Comparison of ENCODE assay signal across 13 cellular contexts in the genomic region with DNA sequence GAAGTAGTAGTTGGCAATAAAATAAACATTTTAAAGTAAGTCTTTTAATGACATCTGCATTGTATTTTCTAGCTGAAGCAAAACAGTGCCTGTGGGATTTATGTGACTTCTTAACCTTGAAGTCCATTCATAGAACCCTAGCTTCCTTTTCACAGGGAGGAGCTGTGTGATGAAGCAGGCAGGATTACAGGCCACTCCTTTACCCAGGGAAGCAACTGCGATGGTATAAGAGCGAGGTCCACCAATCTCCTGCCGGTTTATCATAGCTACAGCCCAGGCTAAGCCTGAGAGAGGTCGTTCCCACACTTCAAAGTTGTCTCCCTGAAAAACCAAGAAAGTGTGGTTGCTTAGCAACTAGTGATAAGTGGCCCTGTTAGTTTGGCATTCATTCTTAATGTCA. TPM values are rescaled to one million over a fixed set of nuclear protein-coding genes. Genes with fewer than 3 reads are reported as not detected.
DNase-seq lines count a peak whose midpoint lies in the region; ATAC-seq and TF ChIP-seq lines count a peak whose summit lies in the region.
"Had no signal": no experiment of that assay in that cellular context is flagged by ENCODE, and none has a peak within 500 bp of the region (broad histone marks: within the 10 kb centered on the region; RNA-seq: fewer than 3 reads in every experiment).

No MANE protein-coding gene starts in this region.

- H3K9me3 Mint-ChIP-seq in activated CD4-positive, alpha-beta memory T cell treated with anti-CD3 and anti-CD28 coated beads, Interleukin-2, amount 10 ng/mL, durations not matched to agents 7 days and 5 days = no peaks in the 10 kb centered on the region
- H3K9me3 Mint-ChIP-seq: activated naive CD4-positive, alpha-beta T cell treated with anti-CD3 and anti-CD28 coated beads, Interleukin-2, amount 50 U/mL, for 24 hours had no signal

- H3K27ac ChIP-seq in RWPE1 = peak overlapping the region; percentile 41
- H3K27ac ChIP-seq: parathyroid adenoma, spleen, VCaP had no signal

- H3K27me3 Mint-ChIP-seq in activated CD4-positive, alpha-beta memory T cell treated with anti-CD3 and anti-CD28 coated beads, Interleukin-2, amount 10 ng/mL, durations not matched to agents 7 days and 5 days = no peaks in the 10 kb centered on the region
- H3K27me3 Mint-ChIP-seq: activated naive CD4-positive, alpha-beta T cell treated with anti-CD3 and anti-CD28 coated beads, Interleukin-2, amount 50 U/mL, for 24 hours had no signal

- no peak overlapping the region for H3K4me3 Mint-ChIP-seq in activated CD4-positive, alpha-beta memory T cell treated with anti-CD3 and anti-CD28 coated beads, Interleukin-2, amount 10 ng/mL, durations not matched to agents 7 days and 5 days
- H3K4me3 Mint-ChIP-seq: activated naive CD4-positive, alpha-beta T cell treated with anti-CD3 and anti-CD28 coated beads, Interleukin-2, amount 50 U/mL, for 24 hours had no signal

- ATAC-seq in left colon (peak; percentile 78), HG03571 (IDR thresholded peaks at IDR 0.05; ENCODE audit: unreplicated experiment) (no peak)

- no peak overlapping the region for H3K27ac Mint-ChIP-seq in activated CD4-positive, alpha-beta memory T cell treated with anti-CD3 and anti-CD28 coated beads, Interleukin-2, amount 10 ng/mL, durations not matched to agents 7 days and 5 days
- H3K27ac Mint-ChIP-seq: activated naive CD4-positive, alpha-beta T cell treated with anti-CD3 and anti-CD28 coated beads, Interleukin-2, amount 50 U/mL, for 24 hours had no signal

- H3K36me3 Mint-ChIP-seq in activated CD4-positive, alpha-beta memory T cell treated with anti-CD3 and anti-CD28 coated beads, Interleukin-2, amount 10 ng/mL, durations not matched to agents 7 days and 5 days (ENCODE audit: low read depth) = peaks cover 45% of the 10 kb centered on the region

- intact Hi-C loops in left colon (cut with DNase I, micrococcal nuclease) = no loop called here

- CTCF ChIA-PET in RWPE1 (lab: Yijun Ruan, JAX) = no interaction called here
- CTCF ChIA-PET in activated CD4-positive, alpha-beta memory T cell treated with anti-CD3 and anti-CD28 coated beads, Interleukin-2, amount 10 ng/mL, durations not matched to agents 7 days and 5 days (lab: Charles Lee) = no interaction called here

- TF ChIP-seq CTCF in RWPE1 (conservative IDR thresholded peaks at IDR 0.05; ENCODE audit: low read depth) = no peak

- POLR2A ChIA-PET in RWPE1 (lab: Yijun Ruan, JAX; ENCODE audit: low non-redundant PET) = no interaction called here
- POLR2A ChIA-PET in activated CD4-positive, alpha-beta memory T cell treated with anti-CD3 and anti-CD28 coated beads, Interleukin-2, amount 10 ng/mL, durations not matched to agents 7 days and 5 days (lab: Charles Lee) = interaction anchor here (1.3 kb wide), 2 partner anchors 10 to 49 kb away, joined by 3 to 4 read pairs; partner anchors contain the start of genes GLA and TIMM8A

- peaks cover 18% of the 10 kb centered on the region for H3K4me1 Mint-ChIP-seq in activated CD4-positive, alpha-beta memory T cell treated with anti-CD3 and anti-CD28 coated beads, Interleukin-2, amount 10 ng/mL, durations not matched to agents 7 days and 5 days

- peak; percentile 47 for DNase-seq in DMS 273 (lab: John Stamatoyannopoulos, UW; ENCODE audit: unreplicated experiment)
- DNase-seq in DMS 273 treated with DMSO at 0.1 percent for 48 hours (lab: John Stamatoyannopoulos, UW) = no peak
- no peak for DNase-seq in RWPE1 (ENCODE audit: low spot score)
- no peak for DNase-seq in left colon
- DNase-seq in activated CD4-positive, alpha-beta memory T cell treated with anti-CD3 and anti-CD28 coated beads, Interleukin-2, amount 10 ng/mL, durations not matched to agents 7 days and 5 days = no peak
- DNase-seq: NCI-H1092, NCI-H2227 treated with DMSO at 0.1 percent for 48 hours, spleen had no signal

RNA-seq across cellular contexts. Expression of gene RPL36A, which starts 7.0 kb away (rescaled TPM):
- 100 to 1,000 TPM; 136 to 165 TPM for total RNA-seq in left colon
- total RNA-seq in activated CD4-positive, alpha-beta memory T cell treated with anti-CD3 and anti-CD28 coated beads, Interleukin-2, amount 10 ng/mL, durations not matched to agents 7 days and 5 days = 100 to 1,000 TPM; 229 to 246 TPM

RNA-seq across cellular contexts. Expression of gene GLA, which starts 9.9 kb away (rescaled TPM):
- total RNA-seq in left colon = 10 to 100 TPM; 16.9 to 20.2 TPM
- 10 to 100 TPM; 35.6 to 38.3 TPM for total RNA-seq in activated CD4-positive, alpha-beta memory T cell treated with anti-CD3 and anti-CD28 coated beads, Interleukin-2, amount 10 ng/mL, durations not matched to agents 7 days and 5 days

RNA-seq across cellular contexts. Expression of gene HNRNPH2, which starts 10.2 kb away (rescaled TPM):
- 10 to 100 TPM; 57.7 to 61.3 TPM for total RNA-seq in left colon
- total RNA-seq in activated CD4-positive, alpha-beta memory T cell treated with anti-CD3 and anti-CD28 coated beads, Interleukin-2, amount 10 ng/mL, durations not matched to agents 7 days and 5 days = 10 to 100 TPM; 46.2 TPM

RNA-seq across cellular contexts. Expression of gene BTK, which starts 11.8 kb away (rescaled TPM):
- total RNA-seq in left colon = 1 to 10 TPM; 1.7 to 5.4 TPM
- total RNA-seq in activated CD4-positive, alpha-beta memory T cell treated with anti-CD3 and anti-CD28 coated beads, Interleukin-2, amount 10 ng/mL, durations not matched to agents 7 days and 5 days = under 1 TPM in 1 of 2 experiments, not detected in 1; 0.10 TPM
- total RNA-seq: kidney epithelial cell had no signal

RNA-seq across cellular contexts. Expression of gene TIMM8A, which starts 49.2 kb away (rescaled TPM):
- 10 to 100 TPM; 13.0 to 16.9 TPM for total RNA-seq in left colon
- 10 to 100 TPM in 1 of 2 experiments, 1 to 10 TPM in 1; 8.4 to 11.3 TPM for total RNA-seq in activated CD4-positive, alpha-beta memory T cell treated with anti-CD3 and anti-CD28 coated beads, Interleukin-2, amount 10 ng/mL, durations not matched to agents 7 days and 5 days
